ENCODE assay signal across 9 cellular contexts in genomic region chr6:5996701-5997419, GRCh38. TPM values are rescaled to one million over a fixed set of nuclear protein-coding genes. Genes with fewer than 3 reads are reported as not detected.
DNase-seq lines count a peak whose midpoint lies in the region; ATAC-seq and TF ChIP-seq lines count a peak whose summit lies in the region.
"Had no signal": no experiment of that assay in that cellular context is flagged by ENCODE, and none has a peak within 500 bp of the region (broad histone marks: within the 10 kb centered on the region; RNA-seq: fewer than 3 reads in every experiment).

No MANE protein-coding gene starts in this region.

- no peak overlapping the region for H3K27ac ChIP-seq in OCI-LY7 (ENCODE audit: low read depth, low read length, poor library complexity, severe bottlenecking)
- peak overlapping the region in 56 of 59 donors; percentile 1 to 96 (median 76) for H3K27ac ChIP-seq in dorsolateral prefrontal cortex
- H3K27ac ChIP-seq in mucosa of rectum (ENCODE audit: low read depth in 2 of 2, low read length in 2 of 2): peak overlapping the region in 1 of 2 donors; percentile 16
- H3K27ac ChIP-seq: epithelial cell of prostate had no signal

- H3K9me3 Mint-ChIP-seq in activated CD4-positive, alpha-beta T cell treated with anti-CD3 and anti-CD28 coated beads, Interleukin-2, amount 10 ng/mL, durations not matched to agents 7 days and 5 days: peaks cover 7% of the 10 kb centered on the region

- H3K27ac Mint-ChIP-seq in activated CD4-positive, alpha-beta T cell treated with anti-CD3 and anti-CD28 coated beads, Interleukin-2, amount 10 ng/mL, durations not matched to agents 7 days and 5 days: peak overlapping the region; percentile 90

- CTCF ChIA-PET in activated CD4-positive, alpha-beta T cell treated with anti-CD3 and anti-CD28 coated beads, Interleukin-2, amount 10 ng/mL, durations not matched to agents 7 days and 5 days (lab: Charles Lee): interaction anchor here (1.0 kb wide), 1 partner anchor 526 kb away, joined by 5 read pairs; no protein-coding TSS in a partner anchor
- CTCF ChIA-PET in OCI-LY7 (lab: Charles Lee; ENCODE audit: unreplicated experiment): no interaction called here

- H3K4me3 ChIP-seq in OCI-LY7 (ENCODE audit: low read depth, low read length, poor library complexity, severe bottlenecking): peak overlapping the region; percentile 31
- H3K4me3 ChIP-seq in dorsolateral prefrontal cortex: peak overlapping the region; percentile 26 to 77 (median 58)
- peak overlapping the region; percentile 66 to 82 for H3K4me3 ChIP-seq in mucosa of rectum (ENCODE audit: low read length in 2 of 2)

- no peak for ATAC-seq in GM19328 (IDR thresholded peaks at IDR 0.05; ENCODE audit: unreplicated experiment)
- ATAC-seq in HG03571 (IDR thresholded peaks at IDR 0.05; ENCODE audit: unreplicated experiment): no peak

- peaks cover 70% of the 10 kb centered on the region for H3K4me1 Mint-ChIP-seq in activated CD4-positive, alpha-beta T cell treated with anti-CD3 and anti-CD28 coated beads, Interleukin-2, amount 10 ng/mL, durations not matched to agents 7 days and 5 days

- BruUV-seq in OCI-LY7 (replicated peaks; lab: Mats Ljungman, UMichigan): no TSS peak

- peak overlapping the region; percentile 26 to 57 for H3K9ac ChIP-seq in mucosa of rectum (ENCODE audit: low read depth in 1 of 2, low read length in 2 of 2)

- no peaks in the 10 kb centered on the region for H4K20me1 ChIP-seq in OCI-LY7 (ENCODE audit: insufficient read depth, low read length)

- no peaks in the 10 kb centered on the region for H3K79me2 ChIP-seq in OCI-LY7 (ENCODE audit: insufficient read depth, low read depth, low read length)

- intact Hi-C loops in OCI-LY7 (cut with micrococcal nuclease; ENCODE audit: unreplicated experiment): no loop called here
- intact Hi-C loops in dorsolateral prefrontal cortex (cut with DNase I): loop anchor here in 1 of 2 donors (5.0 kb wide), 1 partner anchor 235 kb away; no protein-coding TSS in a partner anchor

- peaks cover 30% of the 10 kb centered on the region for H3K36me3 Mint-ChIP-seq in activated CD4-positive, alpha-beta T cell treated with anti-CD3 and anti-CD28 coated beads, Interleukin-2, amount 10 ng/mL, durations not matched to agents 7 days and 5 days (ENCODE audit: low read depth)

- H3K9me2 ChIP-seq in OCI-LY7 (ENCODE audit: insufficient read depth, low read length): no peaks in the 10 kb centered on the region

- H3K27me3 ChIP-seq in dorsolateral prefrontal cortex (peaks cover 4 to 96% (median 70%) of the 10 kb centered on the region in 45 donors), mucosa of rectum (ENCODE audit: control insufficient read depth in 2 of 2, insufficient read depth in 2 of 2, low read length in 2 of 2) (peaks cover 82 to 90% of the 10 kb centered on the region in 2 donors)

- DNase-seq in activated CD4-positive, alpha-beta T cell treated with anti-CD3 and anti-CD28 coated beads, Interleukin-2, amount 10 ng/mL, durations not matched to agents 7 days and 5 days: peak; percentile 31
- no peak for DNase-seq in activated CD4-positive, alpha-beta T cell treated with anti-CD3 and anti-CD28 coated beads, Interleukin-2, amount 50 U/mL, for 1 hour
- DNase-seq in OCI-LY7 (ENCODE audit: low spot score): no peak
- DNase-seq in dorsolateral prefrontal cortex: peak in 7 of 10 donors; percentile 25 to 68 (median 63)
- DNase-seq in NK-92 treated with Interleukin-12 subunit alpha and Interleukin-12 subunit beta, amount 100 ng/mL, for 24 hours (lab: John Stamatoyannopoulos, UW): no peak

- H3K4me1 ChIP-seq in OCI-LY7 (ENCODE audit: insufficient read depth, low read length, poor library complexity, severe bottlenecking) (peaks cover 15% of the 10 kb centered on the region), mucosa of rectum (ENCODE audit: control insufficient read depth in 2 of 2, insufficient read depth in 2 of 2, low read length in 2 of 2) (peaks cover 19 to 23% of the 10 kb centered on the region in 2 donors)

- H3K36me3 ChIP-seq in OCI-LY7 (ENCODE audit: insufficient read depth, low read length) (no peaks in the 10 kb centered on the region; the same call in 1 of the 2 replicates), mucosa of rectum (ENCODE audit: control insufficient read depth in 2 of 2, insufficient read depth in 2 of 2, low read length in 2 of 2) (no peaks in the 10 kb centered on the region)

- peak overlapping the region; percentile 23 for H2AFZ ChIP-seq in OCI-LY7 (ENCODE audit: low read length)

- H3K4me2 ChIP-seq in OCI-LY7 (ENCODE audit: low read length): peak overlapping the region; percentile 58

- H3K9me3 ChIP-seq in OCI-LY7 (ENCODE audit: low read length): no peaks in the 10 kb centered on the region
- H3K9me3 ChIP-seq in mucosa of rectum (ENCODE audit: control insufficient read depth in 2 of 2, low read length in 2 of 2): peaks cover 2% of the 10 kb centered on the region in 2 donors

- peak overlapping the region; percentile 84 for H3K4me3 Mint-ChIP-seq in activated CD4-positive, alpha-beta T cell treated with anti-CD3 and anti-CD28 coated beads, Interleukin-2, amount 10 ng/mL, durations not matched to agents 7 days and 5 days

- TF ChIP-seq CTCF in OCI-LY7 (conservative IDR thresholded peaks at IDR 0.05; ENCODE audit: low read length) (no peak), dorsolateral prefrontal cortex (IDR thresholded peaks at IDR 0.05 in 54 of 56, conservative IDR thresholded peaks at IDR 0.05 in 2 of 56; ENCODE audit: low read depth in 1 of 56, partially characterized antibody in 56 of 56) (no peak)

- peaks cover 92% of the 10 kb centered on the region for H3K27me3 Mint-ChIP-seq in activated CD4-positive, alpha-beta T cell treated with anti-CD3 and anti-CD28 coated beads, Interleukin-2, amount 10 ng/mL, durations not matched to agents 7 days and 5 days

- POLR2A ChIA-PET in activated CD4-positive, alpha-beta T cell treated with anti-CD3 and anti-CD28 coated beads, Interleukin-2, amount 10 ng/mL, durations not matched to agents 7 days and 5 days (lab: Charles Lee): no interaction called here
- POLR2A ChIA-PET in OCI-LY7 (lab: Charles Lee): no interaction called here

RNA-seq across cellular contexts. Expression of gene NRN1, which starts 9.9 kb away (rescaled TPM):
- total RNA-seq in activated CD4-positive, alpha-beta T cell treated with anti-CD3 and anti-CD28 coated beads, Interleukin-2, amount 10 ng/mL, durations not matched to agents 7 days and 5 days: 1 to 10 TPM; 7.0 to 8.7 TPM
- total RNA-seq in OCI-LY7 (2014; rRNA removed; shearing (Covaris generic)): 5.6 and 6.4 TPM in 2 replicates
- total RNA-seq in OCI-LY7 (2022) (14.1 and 24.8 TPM in 2 replicates), dorsolateral prefrontal cortex (100 to 1,000 TPM in 97 of 120 experiments, 10 to 100 TPM in 23; 39.8 to 250 (median 142) TPM)

Comparison
In these comparisons a context has a peak if more than half of its experiments do, and no peak if none do; other contexts are left out.
1. DNase-seq: peak in activated CD4-positive, alpha-beta T cell treated with anti-CD3 and anti-CD28 coated beads, Interleukin-2, amount 10 ng/mL, durations not matched to agents 7 days and 5 days (single experiment) and dorsolateral prefrontal cortex (7 of 10); none in activated CD4-positive, alpha-beta T cell treated with anti-CD3 and anti-CD28 coated beads, Interleukin-2, amount 50 U/mL, for 1 hour (single experiment), OCI-LY7 (single experiment) and NK-92 treated with Interleukin-12 subunit alpha and Interleukin-12 subunit beta, amount 100 ng/mL, for 24 hours (single experiment).
2. Peak in every context shown above with its lines, with median percentiles within 50 percentile points of each other: H3K4me3 ChIP-seq.